8 cellular contexts compared by ENCODE assay signal in the genomic region with DNA sequence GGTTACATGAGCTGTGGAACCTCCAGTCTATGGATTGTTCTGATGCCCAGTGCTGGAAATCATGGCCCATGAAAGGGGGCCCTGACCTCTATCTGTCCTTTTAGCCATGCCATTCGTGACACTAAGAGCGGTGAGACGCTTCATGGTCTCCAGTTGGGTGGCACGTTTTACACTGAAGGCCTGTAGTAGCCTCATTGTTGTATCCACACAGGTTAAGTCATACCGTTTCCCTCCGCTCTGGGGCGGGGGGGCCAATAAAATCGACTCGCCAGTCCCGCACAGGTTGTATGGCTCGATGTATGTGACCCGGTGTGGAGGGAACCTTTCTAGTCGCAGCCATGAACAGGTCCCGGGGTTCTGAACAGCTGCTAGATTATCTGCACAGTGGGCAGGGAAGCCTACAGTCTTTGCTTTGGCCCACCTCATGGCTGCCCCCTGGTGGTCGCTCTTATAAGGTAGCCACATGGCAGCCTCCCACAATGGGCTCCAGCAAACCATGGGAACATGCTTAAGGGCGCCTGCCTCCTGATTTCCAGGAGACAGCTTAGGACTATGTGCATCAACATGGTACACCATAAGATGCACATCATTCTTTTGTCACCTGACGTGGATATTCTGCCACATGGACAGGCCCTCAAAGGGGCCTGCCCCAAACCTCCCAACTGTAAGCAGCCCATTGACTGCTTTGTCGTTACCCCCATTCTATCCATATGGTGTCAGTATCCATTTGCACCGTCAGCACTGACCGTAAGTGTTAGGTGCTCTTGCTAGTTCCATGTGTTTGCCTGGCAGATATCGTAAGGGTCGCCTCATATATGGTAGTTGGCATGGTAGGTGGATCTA. TPM values are rescaled to one million over a fixed set of nuclear protein-coding genes. Genes with fewer than 3 reads are reported as not detected.
DNase-seq lines count a peak whose midpoint lies in the region; ATAC-seq and TF ChIP-seq lines count a peak whose summit lies in the region.

No MANE protein-coding gene starts in this region.

- TF ChIP-seq CTCF in AG04449 (IDR thresholded peaks at IDR 0.05; ENCODE audit: insufficient read depth, low read length, missing control alignments), result peak; percentile 81
- peak; percentile 72 for TF ChIP-seq CTCF in GM20000 (IDR thresholded peaks at IDR 0.05; ENCODE audit: extremely low read depth, missing control alignments)
- TF ChIP-seq CTCF in OCI-LY1 (IDR thresholded peaks at IDR 0.05; ENCODE audit: low read length), result peak; percentile 86
- TF ChIP-seq CTCF in esophagus squamous epithelium (IDR thresholded peaks at IDR 0.05), result peak; percentile 79 to 93 (median 83)

- intact Hi-C loops in esophagus squamous epithelium (cut with DNase I), result loop anchor here (5.0 kb wide), 1 partner anchor 33 kb away; no protein-coding TSS in a partner anchor

- CTCF ChIA-PET in AG04449 (lab: Yijun Ruan, JAX), result interaction anchor here (0.6 to 9.1 kb wide), 18 partner anchors 7 to 341 kb away, joined by 3 to 162 read pairs (median 4); a partner anchor contains a TSS

- WGBS in esophagus squamous epithelium, 2 donors, result 82 to 86% methylated on average over 7 of the region's 22 CpGs

- H3F3A ChIP-seq in OCI-LY1 (ENCODE audit: insufficient read depth, low read length), result no peaks in the 10 kb centered on the region

- H4K20me1 ChIP-seq in OCI-LY1 (ENCODE audit: insufficient read depth, low read length), result no peaks in the 10 kb centered on the region

- H3K27ac ChIP-seq in OCI-LY1 (ENCODE audit: low read depth, low read length, poor library complexity, severe bottlenecking), result no peak overlapping the region
- H3K27ac ChIP-seq in esophagus squamous epithelium, result no peak overlapping the region

- POLR2A ChIA-PET in AG04449 (lab: Yijun Ruan, JAX), result no interaction called here
- POLR2A ChIA-PET in naive thymus-derived CD8-positive, alpha-beta T cell (lab: Charles Lee), result interaction anchor here (1.1 to 1.5 kb wide), 4 partner anchors 11 to 38 kb away, joined by 3 to 6 read pairs (median 4); no protein-coding TSS in a partner anchor

- no peaks in the 10 kb centered on the region for H3K9me3 ChIP-seq in OCI-LY1 (ENCODE audit: low read length)
- no peaks in the 10 kb centered on the region for H3K9me3 ChIP-seq in esophagus squamous epithelium

- no peak overlapping the region for H3K4me3 Mint-ChIP-seq in naive thymus-derived CD8-positive, alpha-beta T cell
- H3K4me3 Mint-ChIP-seq in stimulated activated effector memory CD8-positive, alpha-beta T cell treated with anti-CD3 and anti-CD28 coated beads, Interleukin-12 subunit alpha, Interleukin-12 subunit beta, amount 100 ng/mL, for 72 hours, result no peak overlapping the region

- H3K27ac Mint-ChIP-seq in naive thymus-derived CD8-positive, alpha-beta T cell, result peak overlapping the region in 6 of 10 donors; percentile 23 to 67 (median 62)
- no peak overlapping the region for H3K27ac Mint-ChIP-seq in stimulated activated effector memory CD8-positive, alpha-beta T cell treated with anti-CD3 and anti-CD28 coated beads, Interleukin-12 subunit alpha, Interleukin-12 subunit beta, amount 100 ng/mL, for 72 hours

- peak; percentile 99 to 100 for ATAC-seq in naive thymus-derived CD8-positive, alpha-beta T cell
- peak; percentile 95 for ATAC-seq in stimulated activated effector memory CD8-positive, alpha-beta T cell treated with anti-CD3 and anti-CD28 coated beads, Interleukin-12 subunit alpha, Interleukin-12 subunit beta, amount 100 ng/mL, for 72 hours
- ATAC-seq in GM19467 (IDR thresholded peaks at IDR 0.05; ENCODE audit: unreplicated experiment), result no peak

- H3K4me3 ChIP-seq in AG04449 (ENCODE audit: low read depth, low read length) (no peak overlapping the region), OCI-LY1 (ENCODE audit: low read depth, low read length, poor library complexity, severe bottlenecking) (no peak overlapping the region), esophagus squamous epithelium (no peak overlapping the region)

- peak overlapping the region; percentile 28; the same call in 1 of the 2 replicates for H3K4me2 ChIP-seq in OCI-LY1 (ENCODE audit: low read length)

- TF ChIP-seq POLR2A in esophagus squamous epithelium (IDR thresholded peaks at IDR 0.05), result no peak

- H3K4me1 Mint-ChIP-seq in naive thymus-derived CD8-positive, alpha-beta T cell, result peaks cover 0 to 7% (median 4%) of the 10 kb centered on the region in 4 donors
- no peaks in the 10 kb centered on the region for H3K4me1 Mint-ChIP-seq in stimulated activated effector memory CD8-positive, alpha-beta T cell treated with anti-CD3 and anti-CD28 coated beads, Interleukin-12 subunit alpha, Interleukin-12 subunit beta, amount 100 ng/mL, for 72 hours

- H3K9ac ChIP-seq in OCI-LY1 (ENCODE audit: low read length), result peak overlapping the region; percentile 31; the same call in 1 of the 2 replicates

- 0 out of 2 replicates have a peak overlapping the region, but pooled peaks have one; percentile 78 for H2AFZ ChIP-seq in OCI-LY1 (ENCODE audit: low read length)

- H3K27me3 ChIP-seq in OCI-LY1 (ENCODE audit: insufficient read depth, low read length) (no peaks in the 10 kb centered on the region; the same call in 1 of the 2 replicates), esophagus squamous epithelium (no peaks in the 10 kb centered on the region)

- no peaks in the 10 kb centered on the region for H3K36me3 ChIP-seq in OCI-LY1 (ENCODE audit: insufficient read depth, low read length)
- H3K36me3 ChIP-seq in esophagus squamous epithelium, result no peaks in the 10 kb centered on the region

- no peaks in the 10 kb centered on the region for H3K79me2 ChIP-seq in OCI-LY1 (ENCODE audit: insufficient read depth, low read length)

- H3K9me2 ChIP-seq in OCI-LY1 (ENCODE audit: low read depth, low read length), result no peaks in the 10 kb centered on the region

- no peak for DNase-seq in AG04449 (ENCODE audit: low read depth, low spot score)
- DNase-seq in GM20000 (ENCODE audit: low spot score), result peak; percentile 83
- DNase-seq in activated T-cell treated with anti-CD3 and anti-CD28 coated beads for 4 hours, result peak; percentile 84
- DNase-seq in esophagus squamous epithelium (lab: John Stamatoyannopoulos, UW), result no peak
- DNase-seq in naive thymus-derived CD8-positive, alpha-beta T cell, result peak; percentile 74 to 92 (median 83)
- DNase-seq in stimulated activated effector memory CD8-positive, alpha-beta T cell treated with anti-CD3 and anti-CD28 coated beads, Interleukin-12 subunit alpha, Interleukin-12 subunit beta, amount 100 ng/mL, for 72 hours (ENCODE audit: low spot score in 2 of 2), result peak; percentile 88 to 93

- no peaks in the 10 kb centered on the region for H3K27me3 Mint-ChIP-seq in naive thymus-derived CD8-positive, alpha-beta T cell

- no peaks in the 10 kb centered on the region for H3K9me3 Mint-ChIP-seq in naive thymus-derived CD8-positive, alpha-beta T cell
- H3K9me3 Mint-ChIP-seq in stimulated activated effector memory CD8-positive, alpha-beta T cell treated with anti-CD3 and anti-CD28 coated beads, Interleukin-12 subunit alpha, Interleukin-12 subunit beta, amount 100 ng/mL, for 72 hours, result no peaks in the 10 kb centered on the region

- peaks cover 4% of the 10 kb centered on the region for H3K4me1 ChIP-seq in OCI-LY1 (ENCODE audit: insufficient read depth, low read length, severe bottlenecking)
- peaks cover 0 to 14% (median 4%) of the 10 kb centered on the region in 3 donors for H3K4me1 ChIP-seq in esophagus squamous epithelium

- no peaks in the 10 kb centered on the region for H3K36me3 Mint-ChIP-seq in naive thymus-derived CD8-positive, alpha-beta T cell
- no peaks in the 10 kb centered on the region for H3K36me3 Mint-ChIP-seq in stimulated activated effector memory CD8-positive, alpha-beta T cell treated with anti-CD3 and anti-CD28 coated beads, Interleukin-12 subunit alpha, Interleukin-12 subunit beta, amount 100 ng/mL, for 72 hours

RNA-seq across cellular contexts. Expression of a gene that starts 19.7 kb away (rescaled TPM):
- 10 to 100 TPM in 2 of 4 donors, 1 to 10 TPM in 2; 6.8 to 48.1 (median 17.0) TPM for total RNA-seq in esophagus squamous epithelium
- total RNA-seq in naive thymus-derived CD8-positive, alpha-beta T cell, result 100 to 1,000 TPM; 215 to 231 TPM
- polyA plus RNA-seq in naive thymus-derived CD8-positive, alpha-beta T cell, result 10 to 100 TPM; 44.6 to 89.5 (median 72.0) TPM

RNA-seq across cellular contexts. Expression of a gene that starts 21.4 kb away (rescaled TPM):
- 10 to 100 TPM in 1 of 4 donors, 1 to 10 TPM in 2, under 1 TPM in 1; 0.45 to 10.3 (median 2.1) TPM for total RNA-seq in esophagus squamous epithelium
- total RNA-seq in naive thymus-derived CD8-positive, alpha-beta T cell, result not detected
- not detected for polyA plus RNA-seq in naive thymus-derived CD8-positive, alpha-beta T cell

RNA-seq across cellular contexts. Expression of a gene that starts 59.1 kb away (rescaled TPM):
- total RNA-seq in esophagus squamous epithelium, result 10 to 100 TPM; 14.6 to 44.5 (median 23.5) TPM
- 10 to 100 TPM; 58.3 to 64.1 TPM for total RNA-seq in naive thymus-derived CD8-positive, alpha-beta T cell
- polyA plus RNA-seq in naive thymus-derived CD8-positive, alpha-beta T cell, result 10 to 100 TPM; 11.7 to 16.4 (median 16.3) TPM

Comparison
In these comparisons a context has a peak if more than half of its experiments do, and no peak if none do; other contexts are left out.
1. DNase-seq: peak in GM20000 (single experiment), activated T-cell treated with anti-CD3 and anti-CD28 coated beads for 4 hours (single experiment), naive thymus-derived CD8-positive, alpha-beta T cell (10 of 10) and stimulated activated effector memory CD8-positive, alpha-beta T cell treated with anti-CD3 and anti-CD28 coated beads, Interleukin-12 subunit alpha, Interleukin-12 subunit beta, amount 100 ng/mL, for 72 hours (2 of 2); none in AG04449 (single experiment) and esophagus squamous epithelium (single experiment).
2. RNA of a gene that starts 19.7 kb away (total RNA-seq): 215 to 231 TPM in naive thymus-derived CD8-positive, alpha-beta T cell; 6.8 to 48.1 TPM in esophagus squamous epithelium; every median in the first group is over 4 times any median in the second.
3. Peak in every context shown above with its lines, with median percentiles within 50 percentile points of each other: CTCF ChIP-seq.